Comparison of ENCODE assay signal across 8 cellular contexts in the genomic region with DNA sequence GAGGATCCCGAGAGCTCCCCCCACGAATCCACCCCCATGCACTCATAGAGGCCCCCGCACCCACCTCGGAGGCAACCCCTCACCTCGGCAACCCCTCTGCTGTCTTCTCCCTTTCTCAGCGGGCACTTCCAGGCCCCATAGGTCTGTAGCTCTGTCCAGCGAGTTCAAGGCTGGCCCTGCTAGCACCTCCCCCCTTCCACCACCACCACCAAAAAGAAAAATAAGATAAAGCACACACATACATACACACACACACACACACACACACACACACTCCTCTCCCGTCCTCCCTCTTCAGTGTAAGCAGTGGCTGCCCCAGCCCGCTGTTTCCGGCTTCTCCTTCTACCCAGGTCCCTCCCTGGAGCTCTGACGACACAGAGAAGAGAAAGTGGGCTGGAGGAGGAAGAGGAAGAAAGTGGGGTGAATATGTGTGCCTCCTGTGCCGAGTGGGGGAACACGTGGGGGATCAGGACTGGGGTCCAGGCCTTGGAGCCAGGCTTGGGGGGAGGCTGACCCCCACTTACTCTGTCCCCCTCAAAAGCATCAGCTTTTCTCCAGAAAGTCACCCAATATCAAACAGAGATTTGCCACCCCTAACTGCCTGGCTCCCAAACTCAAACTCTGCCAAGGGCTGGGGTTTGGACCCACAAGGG. TPM values are rescaled to one million over a fixed set of nuclear protein-coding genes. Genes with fewer than 3 reads are reported as not detected.
DNase-seq lines count a peak whose midpoint lies in the region; ATAC-seq, FAIRE-seq and TF ChIP-seq lines count a peak whose summit lies in the region.

STAT6 (minus strand) TSS at position 317 of the 653 bp plus-strand sequence. CDS start 3,084 bp downstream, outside the sequence.

- H3K4me3 Mint-ChIP-seq in H9: peak within 1 kb of the TSS; percentile 69 to 81

- no peak within 1 kb of the TSS for H2BK5ac ChIP-seq in H9 (ENCODE audit: insufficient read length, low read length)

- H3K27me3 ChIP-seq in H9 (ENCODE audit: insufficient read depth, low read length) (no peaks in the 10 kb centered on the region), HepG2 (ENCODE audit: control insufficient read depth in 1 of 2, insufficient read depth in 2 of 2, low read length in 2 of 2) (no peaks in the 10 kb centered on the region; a peak in 1 of 5 replicates)

- TF ChIP-seq EP300 in HepG2 (IDR thresholded peaks at IDR 0.05; ENCODE audit: low read depth in 2 of 2, low read length in 2 of 2): no peak; a peak in 1 of 4 replicates
- TF ChIP-seq EP300 in HepG2 (CRISPR knock-in tag; IDR thresholded peaks at IDR 0.05; ENCODE audit: borderline replicate concordance): no peak

- no peak within 1 kb of the TSS for H2BK20ac ChIP-seq in H9 (ENCODE audit: low read depth, low read length, poor library complexity, severe bottlenecking)

- H4K91ac ChIP-seq in H9 (ENCODE audit: insufficient read length, low read depth, low read length): no peak within 1 kb of the TSS

- no peak within 1 kb of the TSS for H4K5ac ChIP-seq in H9 (ENCODE audit: insufficient read length, low read depth, low read length)

- H3K36me3 ChIP-seq in HepG2 (replicated peaks in 1 of 2; ENCODE audit: control insufficient read depth in 1 of 2, insufficient read depth in 2 of 2, low read length in 2 of 2): peaks cover 0 to 6% of the 10 kb centered on the region in 2 experiments; a peak in 3 of 5 replicates

- no peak within 1 kb of the TSS for H3K23ac ChIP-seq in H9 (ENCODE audit: insufficient read length, low read depth, low read length)

- H3K9me3 ChIP-seq in H9 (ENCODE audit: control insufficient read depth, low read depth, low read length) (no peaks in the 10 kb centered on the region), HepG2 (ENCODE audit: low read length) (no peaks in the 10 kb centered on the region)

- 0 out of 4 replicates have a peak, but pooled peaks of 1 of the 2 experiments have one; percentile 8 for TF ChIP-seq POLR2A in HepG2 (IDR thresholded peaks at IDR 0.05; ENCODE audit: insufficient read depth in 1 of 2, low read depth in 2 of 2, low read length in 2 of 2)

- DNase-seq in GDM1 (lab: John Stamatoyannopoulos, UW) (peak; percentile 77), H9 (peak; percentile 74), MV-4-11 (lab: John Stamatoyannopoulos, UW) (peak; percentile 94), choroid plexus epithelial cell (ENCODE audit: low read depth) (peak; percentile 95), HepG2 (ENCODE audit: low spot score) (peak; percentile 71), iPS-NIHi7 (ENCODE audit: extremely low spot score) (no peak)
- peak; percentile 71 for DNase-seq in activated CD4-positive, CD25-positive, alpha-beta regulatory T cell treated with anti-CD3 and anti-CD28 coated beads, Interleukin-2, amount 50 U/mL, for 72 hours
- DNase-seq in stimulated activated CD4-positive, alpha-beta T cell treated with anti-CD3 and anti-CD28 coated beads, Interleukin-4, amount 100 ng/mL, for 4 hours: peak; percentile 68 to 88

- TF ChIP-seq CTCF in H9 (conservative IDR thresholded peaks at IDR 0.05): no peak
- TF ChIP-seq CTCF in choroid plexus epithelial cell (conservative IDR thresholded peaks at IDR 0.05; ENCODE audit: low read depth, low read length): no peak
- TF ChIP-seq CTCF in HepG2 (CRISPR knock-in tag; IDR thresholded peaks at IDR 0.05): no peak

- H2BK12ac ChIP-seq in H9 (ENCODE audit: insufficient read length, low read depth, low read length): no peak within 1 kb of the TSS

- POLR2A ChIA-PET in HepG2 (lab: Yijun Ruan, JAX): interaction anchor here (0.6 to 5.9 kb wide), 35 partner anchors 10 to 423 kb away, joined by 3 to 309 read pairs (median 8); partner anchors contain the start of genes DDIT3, INHBC, LRP1 and LRP1-AS

- BruUV-seq in HepG2 (replicated peaks; lab: Mats Ljungman, UMichigan): no TSS peak

- H3K9ac ChIP-seq in H9 (ENCODE audit: extremely low read depth, insufficient read length, low read length) (peak within 1 kb of the TSS; percentile 27), HepG2 (ENCODE audit: insufficient read depth, low read depth, low read length) (peak within 1 kb of the TSS; percentile 83)

- peak; percentile 66 for ATAC-seq in HepG2

- H2AK5ac ChIP-seq in H9 (ENCODE audit: insufficient read length, low read length): no peak within 1 kb of the TSS

- no CpG with 5 or more reads among the region's 13 CpGs for WGBS in H9 (ENCODE audit: extremely low coverage, insufficient read length, low lambda C conversion rate)
- WGBS in HepG2 (ENCODE audit: low lambda C conversion rate): under 1% methylated on average over 12 of the region's 13 CpGs

- H3K79me2 ChIP-seq in H9 (ENCODE audit: insufficient read depth, low read length) (no peaks in the 10 kb centered on the region), HepG2 (ENCODE audit: insufficient read depth, low read length) (no peaks in the 10 kb centered on the region)

- H3K23me2 ChIP-seq in H9 (ENCODE audit: insufficient read length, low read depth, low read length, poor library complexity, severe bottlenecking): peaks cover 11% of the 10 kb centered on the region

- CTCF ChIA-PET in HepG2 (lab: Yijun Ruan, JAX; ENCODE audit: low intra/inter-chr PET ratio, low total read pairs): interaction anchor here (1.3 to 3.3 kb wide), 3 partner anchors 9 to 42 kb away, joined by 3 to 76 read pairs (median 12); no protein-coding TSS in a partner anchor

- H4K20me1 ChIP-seq in H9 (ENCODE audit: control insufficient read depth, insufficient read depth, insufficient read length): no peaks in the 10 kb centered on the region
- H4K20me1 ChIP-seq in HepG2 (ENCODE audit: insufficient read depth, low read length): no peaks in the 10 kb centered on the region

- H3K4me1 Mint-ChIP-seq in H9: peaks cover 29 to 44% of the 10 kb centered on the region in 2 experiments

- H3K36me3 Mint-ChIP-seq in H9 (ENCODE audit: insufficient read depth in 1 of 3, low read depth in 3 of 3): peaks cover 2 to 19% (median 8%) of the 10 kb centered on the region in 3 experiments; a peak in 5 of 7 replicates

- H3K9me3 Mint-ChIP-seq in H9: no peaks in the 10 kb centered on the region; a peak in 1 of 5 replicates

- peak within 1 kb of the TSS; percentile 41; the same call in 1 of the 2 replicates for H3K14ac ChIP-seq in H9 (ENCODE audit: insufficient read depth, low read length)

- peak within 1 kb of the TSS; percentile 66 for H2BK120ac ChIP-seq in H9 (ENCODE audit: low read depth, low read length, poor library complexity, severe bottlenecking)

- H3K27ac ChIP-seq in H9 (ENCODE audit: insufficient read length, low read depth, low read length): peak within 1 kb of the TSS; percentile 30
- peak within 1 kb of the TSS; percentile 82 for H3K27ac ChIP-seq in HepG2 (ENCODE audit: extremely low read length, insufficient read depth, low read length)

- no peak for TF ChIP-seq RAD21 in HepG2 (CRISPR knock-in tag; IDR thresholded peaks at IDR 0.05)

- H3K4ac ChIP-seq in H9 (ENCODE audit: low read depth, low read length): no peak within 1 kb of the TSS; the same call in 1 of the 2 replicates

- H3K4me2 ChIP-seq in H9 (ENCODE audit: insufficient read depth, insufficient read length, low read length) (peak within 1 kb of the TSS; percentile 47), HepG2 (ENCODE audit: low read depth, low read length) (peak within 1 kb of the TSS; percentile 99)

- H2BK15ac ChIP-seq in H9 (ENCODE audit: low read depth, low read length): no peak within 1 kb of the TSS

- H3K18ac ChIP-seq in H9 (ENCODE audit: insufficient read length, low read depth, low read length): peak within 1 kb of the TSS; percentile 75

- no peak within 1 kb of the TSS for H3K56ac ChIP-seq in H9 (ENCODE audit: insufficient read length, low read depth, low read length)

- in situ Hi-C loops in HepG2 (cut with HindIII; ENCODE audit: extremely low pct_ligation_motif_present, low pct_unique_long_range_greater_than_20kb): loop anchor here (5.0 kb wide), 2 partner anchors 39 to 104 kb away; partner anchors contain the start of gene ZBTB39

- FAIRE-seq in HepG2 (lab: Jason Lieb, UNC): peak; percentile 79

- H3K27ac Mint-ChIP-seq in H9: peak within 1 kb of the TSS; percentile 99

- H3K79me1 ChIP-seq in H9 (ENCODE audit: insufficient read depth, low read depth, low read length, poor library complexity, severe bottlenecking): no peaks in the 10 kb centered on the region

- H4K8ac ChIP-seq in H9 (replicated peaks; ENCODE audit: insufficient read length, low read depth, low read length): no peak within 1 kb of the TSS

- intact Hi-C loops in HepG2 (cut with micrococcal nuclease; ENCODE audit: unreplicated experiment): loop anchor here (2.0 kb wide), 1 partner anchor 22 kb away; the partner anchor contains the start of gene NAB2

- no peaks in the 10 kb centered on the region; the same call in 1 of the 2 replicates for H3K27me3 Mint-ChIP-seq in H9 (ENCODE audit: low read depth)

- H3K4me1 ChIP-seq in H9 (ENCODE audit: insufficient read depth, low read length) (no peaks in the 10 kb centered on the region; the same call in 1 of the 2 replicates), HepG2 (ENCODE audit: insufficient read depth, low read length) (peaks cover 46% of the 10 kb centered on the region)

- no peak within 1 kb of the TSS for H3T11ph ChIP-seq in H9 (ENCODE audit: low read length)

- H3K4me3 ChIP-seq in choroid plexus epithelial cell (ENCODE audit: low read depth, low read length) (peak within 1 kb of the TSS; percentile 87), HepG2 (replicated peaks in 1 of 3; ENCODE audit: insufficient read depth in 1 of 3, low read depth in 2 of 3, low read length in 3 of 3) (peak within 1 kb of the TSS; percentile 72 to 91 (median 87))

- H2AFZ ChIP-seq in H9 (ENCODE audit: low read length) (no peak within 1 kb of the TSS), HepG2 (ENCODE audit: low read length) (no peak within 1 kb of the TSS)

RNA-seq across cellular contexts. Expression of gene STAT6, which starts in this region (rescaled TPM):
- 42.9 and 44.4 TPM in 2 replicates for total RNA-seq in H9 (2021)
- 19.4 and 28.0 TPM in 2 replicates for total RNA-seq in HepG2 (2016; rRNA removed; fragmentation: Illumina TruSeq; extraction: Trizol)
- total RNA-seq in HepG2 (2016; cell fraction: cytosol; rRNA removed; fragmentation: Illumina TruSeq; extraction: Trizol; ENCODE audit: low read depth): 6.8 and 8.2 TPM in 2 replicates
- total RNA-seq in HepG2 (2016; cell fraction: insoluble cytoplasmic fraction; rRNA removed; fragmentation: Illumina TruSeq; extraction: Trizol): 16.5 and 28.8 TPM in 2 replicates
- 12.1 and 12.8 TPM in 2 replicates for total RNA-seq in HepG2 (2016; cell fraction: membrane; rRNA removed; fragmentation: Illumina TruSeq; extraction: Trizol)
- total RNA-seq in HepG2 (2016; cell fraction: nucleus; rRNA removed; fragmentation: Illumina TruSeq; extraction: Trizol): 25.5 and 33.3 TPM in 2 replicates
- polyA plus RNA-seq in HepG2 (2011; rRNA removed): 62.2 and 68.7 TPM in 2 replicates
- polyA plus RNA-seq in HepG2 (2011; cell fraction: cytosol; rRNA removed): 28.2 and 38.4 TPM in 2 replicates
- 203 and 258 TPM in 2 replicates for polyA plus RNA-seq in HepG2 (2011; cell fraction: nucleus; rRNA removed)
- 33.9 and 37.3 TPM in 2 replicates for polyA plus RNA-seq in HepG2 (2012)
- polyA plus RNA-seq in HepG2 (2016; cell fraction: cytosol; fragmentation: Illumina TruSeq; extraction: Trizol; ENCODE audit: low read depth): 3.4 and 3.9 TPM in 2 replicates
- polyA plus RNA-seq in HepG2 (2016; cell fraction: insoluble cytoplasmic fraction; fragmentation: Illumina TruSeq; extraction: Trizol; ENCODE audit: low read depth): 16.5 and 19.0 TPM in 2 replicates
- 8.0 and 8.1 TPM in 2 replicates for polyA plus RNA-seq in HepG2 (2016; cell fraction: membrane; fragmentation: Illumina TruSeq; extraction: Trizol; ENCODE audit: low read depth)
- polyA plus RNA-seq in HepG2 (2016; cell fraction: nucleus; fragmentation: Illumina TruSeq; extraction: Trizol; ENCODE audit: insufficient read depth, low read depth): 87.2 and 88.4 TPM in 2 replicates
- polyA minus RNA-seq in HepG2 (2011; rRNA and poly(A)+ RNA removed; ENCODE audit: low replicate concordance): 65.8 and 169 TPM in 2 replicates
- polyA minus RNA-seq in HepG2 (2011; cell fraction: cytosol; rRNA and poly(A)+ RNA removed): 16.4 and 22.5 TPM in 2 replicates
- 34.6 and 43.3 TPM in 2 replicates for polyA minus RNA-seq in HepG2 (2011; cell fraction: nucleus; rRNA and poly(A)+ RNA removed)
